ENCODE assay signal across 1 cellular context in the genomic region with DNA sequence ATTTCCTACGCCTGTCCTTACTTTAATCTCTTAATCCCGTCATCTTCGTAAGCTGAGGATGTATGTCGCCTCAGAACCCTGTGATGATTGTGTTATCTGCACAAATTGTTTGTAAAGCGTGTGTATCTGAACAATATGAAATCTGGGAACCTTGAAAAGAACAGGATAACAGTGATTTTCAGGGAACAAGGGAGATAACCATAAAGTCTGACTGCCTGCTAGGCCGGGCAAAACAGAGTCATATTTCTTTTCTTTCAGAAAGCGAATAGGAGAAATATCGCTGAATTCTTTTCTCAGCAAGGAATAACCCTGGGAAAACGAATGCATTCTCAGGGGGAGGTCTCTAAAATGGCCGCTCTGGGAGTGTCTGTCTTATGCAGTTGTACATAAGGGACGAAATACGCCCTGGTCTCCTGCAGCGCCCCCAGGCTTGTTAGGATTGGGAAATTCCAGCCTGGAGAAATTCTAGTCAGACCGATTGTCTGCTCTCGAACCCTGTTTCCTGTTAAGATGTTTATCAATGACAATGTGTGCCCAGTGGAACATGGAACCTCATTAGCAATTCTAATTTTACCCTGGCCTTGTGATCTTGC.
TF ChIP-seq lines count a peak whose summit lies in the region.

No MANE protein-coding gene starts in this region.

TF ChIP-seq in K562, 482 proteins besides CTCF, POLR2A, EP300 and RAD21:
- TF ChIP-seq, protein P1, sequence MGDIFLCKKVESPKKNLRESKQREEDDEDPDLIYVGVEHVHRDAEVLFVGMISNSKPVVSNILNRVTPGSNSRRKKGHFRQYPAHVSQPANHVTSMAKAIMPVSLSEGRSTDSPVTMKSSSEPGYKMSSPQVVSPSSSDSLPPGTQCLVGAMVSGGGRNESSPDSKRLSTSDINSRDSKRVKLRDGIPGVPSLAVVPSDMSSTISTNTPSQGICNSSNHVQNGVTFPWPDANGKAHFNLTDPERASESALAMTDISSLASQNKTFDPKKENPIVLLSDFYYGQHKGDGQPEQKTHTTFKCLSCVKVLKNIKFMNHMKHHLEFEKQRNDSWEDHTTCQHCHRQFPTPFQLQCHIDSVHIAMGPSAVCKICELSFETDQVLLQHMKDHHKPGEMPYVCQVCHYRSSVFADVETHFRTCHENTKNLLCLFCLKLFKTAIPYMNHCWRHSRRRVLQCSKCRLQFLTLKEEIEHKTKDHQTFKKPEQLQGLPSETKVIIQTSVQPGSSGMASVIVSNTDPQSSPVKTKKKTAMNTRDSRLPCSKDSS (IDR thresholded peaks at IDR 0.05; ENCODE audit: low read depth, partially characterized antibody) = peak; percentile 17
- TF ChIP-seq CBX3 (IDR thresholded peaks at IDR 0.05; ENCODE audit: borderline replicate concordance in 1 of 2, low read length in 2 of 2) (peak in 1 of 2 experiments; percentile 47; a peak in 1 of 3 replicates), TRIM28 (IDR thresholded peaks at IDR 0.05) (peak; percentile 77; the same call in 1 of the 2 replicates), CBX5 (IDR thresholded peaks at IDR 0.05; ENCODE audit: borderline replicate concordance, low read depth) (peak; percentile 86; the same call in 1 of the 2 replicates)
